ENCODE assay signal across 2 cellular contexts in the genomic region with DNA sequence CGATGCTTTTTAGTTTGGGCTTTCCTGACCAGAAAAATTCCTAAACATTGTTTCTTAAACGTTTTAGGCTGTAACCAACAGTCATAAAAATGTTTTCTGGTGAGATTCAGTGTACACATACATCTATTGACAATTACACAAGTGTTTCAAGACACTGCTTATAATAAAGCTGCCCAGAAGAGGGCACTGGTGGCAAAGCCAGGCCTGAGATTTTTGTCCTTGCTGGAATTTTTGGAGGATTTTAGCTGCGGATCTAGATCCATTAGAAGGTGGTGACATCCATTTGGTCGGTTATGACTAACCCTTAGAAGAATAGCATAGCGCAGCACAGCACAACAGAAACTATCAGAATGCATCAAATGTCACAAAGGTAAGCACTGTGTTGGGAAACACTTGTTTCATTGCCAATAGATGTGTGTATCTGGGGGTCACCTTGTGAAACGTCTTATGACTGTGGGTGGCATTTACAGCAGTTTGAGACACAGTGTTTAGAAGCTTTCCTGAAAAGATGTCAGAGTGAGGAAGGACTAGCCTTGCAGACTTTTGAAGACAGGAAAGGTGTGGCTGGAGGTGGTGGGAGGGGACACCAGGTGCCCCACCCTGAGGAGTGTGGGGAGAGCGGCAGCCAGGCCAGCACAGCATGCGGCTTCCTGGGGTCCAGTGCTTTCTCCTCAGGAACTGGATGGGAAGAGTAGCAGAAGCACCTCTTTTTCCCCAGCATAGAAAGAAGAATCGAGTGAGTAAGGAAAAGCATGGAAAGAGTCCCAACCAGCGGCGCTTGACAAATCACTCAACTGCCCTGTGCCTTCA.
TF ChIP-seq lines count a peak whose summit lies in the region.

No MANE protein-coding gene starts in this region.

TF ChIP-seq in K562, 482 proteins besides CTCF, POLR2A, EP300 and RAD21:
- 0 out of 2 replicates have a peak, but pooled peaks have one; percentile 32 for TF ChIP-seq SMC3 (conservative IDR thresholded peaks at IDR 0.05; ENCODE audit: insufficient read depth, low read depth, low read length)
- no peak for TF ChIP-seq GATAD2A (IDR thresholded peaks at IDR 0.05)
- TF ChIP-seq TCFL5 (CRISPR knock-in tag; conservative IDR thresholded peaks at IDR 0.05), result no peak
- TF ChIP-seq, protein P1, sequence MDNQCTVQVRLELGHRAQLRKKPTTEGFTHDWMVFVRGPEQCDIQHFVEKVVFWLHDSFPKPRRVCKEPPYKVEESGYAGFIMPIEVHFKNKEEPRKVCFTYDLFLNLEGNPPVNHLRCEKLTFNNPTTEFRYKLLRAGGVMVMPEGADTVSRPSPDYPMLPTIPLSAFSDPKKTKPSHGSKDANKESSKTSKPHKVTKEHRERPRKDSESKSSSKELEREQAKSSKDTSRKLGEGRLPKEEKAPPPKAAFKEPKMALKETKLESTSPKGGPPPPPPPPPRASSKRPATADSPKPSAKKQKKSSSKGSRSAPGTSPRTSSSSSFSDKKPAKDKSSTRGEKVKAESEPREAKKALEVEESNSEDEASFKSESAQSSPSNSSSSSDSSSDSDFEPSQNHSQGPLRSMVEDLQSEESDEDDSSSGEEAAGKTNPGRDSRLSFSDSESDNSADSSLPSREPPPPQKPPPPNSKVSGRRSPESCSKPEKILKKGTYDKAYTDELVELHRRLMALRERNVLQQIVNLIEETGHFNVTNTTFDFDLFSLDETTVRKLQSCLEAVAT (IDR thresholded peaks at IDR 0.05), result no peak
- TF ChIP-seq, protein P2, sequence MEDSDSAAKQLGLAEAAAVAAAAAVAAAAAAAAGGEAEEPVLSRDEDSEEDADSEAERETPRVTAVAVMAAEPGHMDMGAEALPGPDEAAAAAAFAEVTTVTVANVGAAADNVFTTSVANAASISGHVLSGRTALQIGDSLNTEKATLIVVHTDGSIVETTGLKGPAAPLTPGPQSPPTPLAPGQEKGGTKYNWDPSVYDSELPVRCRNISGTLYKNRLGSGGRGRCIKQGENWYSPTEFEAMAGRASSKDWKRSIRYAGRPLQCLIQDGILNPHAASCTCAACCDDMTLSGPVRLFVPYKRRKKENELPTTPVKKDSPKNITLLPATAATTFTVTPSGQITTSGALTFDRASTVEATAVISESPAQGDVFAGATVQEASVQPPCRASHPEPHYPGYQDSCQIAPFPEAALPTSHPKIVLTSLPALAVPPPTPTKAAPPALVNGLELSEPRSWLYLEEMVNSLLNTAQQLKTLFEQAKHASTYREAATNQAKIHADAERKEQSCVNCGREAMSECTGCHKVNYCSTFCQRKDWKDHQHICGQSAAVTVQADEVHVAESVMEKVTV (CRISPR knock-in tag; IDR thresholded peaks at IDR 0.05), result 0 out of 2 replicates have a peak, but pooled peaks have one; percentile 11
- no peak for TF ChIP-seq SNIP1 (IDR thresholded peaks at IDR 0.05; ENCODE audit: low read depth)
- no peak for TF ChIP-seq NCOR1 (IDR thresholded peaks at IDR 0.05)
- no peak for TF ChIP-seq SRSF3 (IDR thresholded peaks at IDR 0.05; ENCODE audit: insufficient read depth, low read length)

TF ChIP-seq in HepG2, 621 proteins besides CTCF, POLR2A, EP300 and RAD21:
- TF ChIP-seq ZNF350 (CRISPR knock-in tag; IDR thresholded peaks at IDR 0.05; ENCODE audit: borderline replicate concordance, low read depth), result no peak
- TF ChIP-seq, protein P3, sequence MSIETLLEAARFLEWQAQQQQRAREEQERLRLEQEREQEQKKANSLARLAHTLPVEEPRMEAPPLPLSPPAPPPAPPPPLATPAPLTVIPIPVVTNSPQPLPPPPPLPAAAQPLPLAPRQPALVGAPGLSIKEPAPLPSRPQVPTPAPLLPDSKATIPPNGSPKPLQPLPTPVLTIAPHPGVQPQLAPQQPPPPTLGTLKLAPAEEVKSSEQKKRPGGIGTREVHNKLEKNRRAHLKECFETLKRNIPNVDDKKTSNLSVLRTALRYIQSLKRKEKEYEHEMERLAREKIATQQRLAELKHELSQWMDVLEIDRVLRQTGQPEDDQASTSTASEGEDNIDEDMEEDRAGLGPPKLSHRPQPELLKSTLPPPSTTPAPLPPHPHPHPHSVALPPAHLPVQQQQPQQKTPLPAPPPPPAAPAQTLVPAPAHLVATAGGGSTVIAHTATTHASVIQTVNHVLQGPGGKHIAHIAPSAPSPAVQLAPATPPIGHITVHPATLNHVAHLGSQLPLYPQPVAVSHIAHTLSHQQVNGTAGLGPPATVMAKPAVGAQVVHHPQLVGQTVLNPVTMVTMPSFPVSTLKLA (IDR thresholded peaks at IDR 0.05), result no peak
- TF ChIP-seq CREB3 (CRISPR knock-in tag; IDR thresholded peaks at IDR 0.05), result no peak
- TF ChIP-seq BRCA1 (CRISPR knock-in tag; IDR thresholded peaks at IDR 0.05), result no peak
- TF ChIP-seq SMC3 (IDR thresholded peaks at IDR 0.05; ENCODE audit: low read length), result peak; percentile 25; the same call in 1 of the 2 replicates
- TF ChIP-seq PCBP1 (IDR thresholded peaks at IDR 0.05; ENCODE audit: borderline replicate concordance, low read depth, low read length), result no peak
- TF ChIP-seq U2AF2 (IDR thresholded peaks at IDR 0.05; ENCODE audit: low read depth, low read length), result no peak
- TF ChIP-seq STAG1 (CRISPR knock-in tag; IDR thresholded peaks at IDR 0.05), result peak; percentile 70
- TF ChIP-seq FOXO1 (CRISPR knock-in tag; IDR thresholded peaks at IDR 0.05), result no peak
- no peak for TF ChIP-seq ZNF510 (CRISPR knock-in tag; IDR thresholded peaks at IDR 0.05; ENCODE audit: low read depth)
- TF ChIP-seq GABPB1 (CRISPR knock-in tag; IDR thresholded peaks at IDR 0.05), result no peak
- no peak for TF ChIP-seq ZNF362 (CRISPR knock-in tag; IDR thresholded peaks at IDR 0.05; ENCODE audit: borderline replicate concordance)
TF ChIP-seq in HepG2: peak in this region for 2.
